9 cellular contexts compared by ENCODE assay signal in the genomic region with DNA sequence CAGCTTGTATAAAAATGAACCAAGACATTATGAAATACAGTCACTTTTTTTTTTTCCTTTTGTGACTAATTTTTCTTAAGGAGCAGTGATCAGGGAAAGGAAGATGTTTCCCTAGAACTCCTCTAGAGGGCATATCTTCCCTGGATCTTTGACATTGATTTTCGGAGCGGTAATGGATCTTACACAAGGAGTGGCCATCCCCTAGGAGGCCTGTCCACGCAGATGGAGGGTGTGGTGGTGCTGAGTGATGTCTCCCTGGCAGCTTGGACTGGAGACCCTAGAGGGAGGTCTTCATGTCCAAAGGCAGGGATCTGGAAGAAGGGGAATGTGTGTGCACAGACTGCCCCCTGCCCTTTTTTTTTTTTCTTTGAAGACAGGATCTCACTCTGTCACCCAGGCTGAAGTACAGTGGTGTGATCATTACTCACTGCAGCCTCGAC. TPM values are rescaled to one million over a fixed set of nuclear protein-coding genes. Genes with fewer than 3 reads are reported as not detected.
DNase-seq lines count a peak whose midpoint lies in the region; ATAC-seq and TF ChIP-seq lines count a peak whose summit lies in the region.
"Had no signal": no experiment of that assay in that cellular context is flagged by ENCODE, and none has a peak within 500 bp of the region (broad histone marks: within the 10 kb centered on the region; RNA-seq: fewer than 3 reads in every experiment).

No MANE protein-coding gene starts in this region.

- no peak overlapping the region for H3K27ac Mint-ChIP-seq in activated CD8-positive, alpha-beta T cell treated with anti-CD3 and anti-CD28 coated beads for 36 hours
- H3K27ac Mint-ChIP-seq in activated T-helper 2 cell treated with anti-CD3 and anti-CD28 coated beads, Interferon-gamma antibody, Interleukin-2, Interleukin-4, amounts not matched to agents 10 μg/mL and 5 μg/mL and 100 μg/mL, durations not matched to agents 14 hours and 24 hours and 36 hours = no peak overlapping the region

- POLR2A ChIA-PET in activated CD8-positive, alpha-beta T cell treated with anti-CD3 and anti-CD28 coated beads for 36 hours (lab: Charles Lee) = interaction anchor here (0.7 kb wide), 1 partner anchor 111 kb away, joined by 3 read pairs; no protein-coding TSS in a partner anchor

- DNase-seq in DND-41 = no peak
- peak; percentile 42 for DNase-seq in NCI-H460 (ENCODE audit: extremely low read depth, low read depth)
- DNase-seq in omental fat pad (ENCODE audit: low spot score) = no peak
- DNase-seq in posterior vena cava (ENCODE audit: low spot score) = no peak
- DNase-seq in activated CD8-positive, alpha-beta T cell treated with anti-CD3 and anti-CD28 coated beads for 36 hours = no peak
- DNase-seq in activated T-helper 2 cell treated with anti-CD3 and anti-CD28 coated beads, Interferon-gamma antibody, Interleukin-2, Interleukin-4, amounts not matched to agents 10 μg/mL and 5 μg/mL and 100 μg/mL, durations not matched to agents 14 hours and 24 hours and 36 hours (ENCODE audit: low spot score) = no peak
- DNase-seq: activated CD4-positive, alpha-beta T cell treated with anti-CD3 and anti-CD28 coated beads for 4 hours had no signal

- no peak overlapping the region for H3K4me3 Mint-ChIP-seq in activated CD8-positive, alpha-beta T cell treated with anti-CD3 and anti-CD28 coated beads for 36 hours
- H3K4me3 Mint-ChIP-seq in activated T-helper 2 cell treated with anti-CD3 and anti-CD28 coated beads, Interferon-gamma antibody, Interleukin-2, Interleukin-4, amounts not matched to agents 10 μg/mL and 5 μg/mL and 100 μg/mL, durations not matched to agents 14 hours and 24 hours and 36 hours (ENCODE audit: low read depth) = no peak overlapping the region

- intact Hi-C loops in posterior vena cava (cut with DNase I) = no loop called here
- intact Hi-C loops in activated CD8-positive, alpha-beta T cell treated with anti-CD3 and anti-CD28 coated beads for 36 hours (cut with micrococcal nuclease) = no loop called here
- intact Hi-C loops in activated T-helper 2 cell treated with anti-CD3 and anti-CD28 coated beads, Interferon-gamma antibody, Interleukin-2, Interleukin-4, amounts not matched to agents 10 μg/mL and 5 μg/mL and 100 μg/mL, durations not matched to agents 14 hours and 24 hours and 36 hours (cut with micrococcal nuclease) = no loop called here

- H3K27ac ChIP-seq in DND-41 (ENCODE audit: low read length) = no peak overlapping the region

- ATAC-seq in DND-41 (ENCODE audit: insufficient read depth, low read depth) (no peak), esophagus mucosa (peak; percentile 50), omental fat pad (ENCODE audit: low FRiP score) (peak; percentile 56), GM19452 (IDR thresholded peaks at IDR 0.05; ENCODE audit: unreplicated experiment) (no peak)
- ATAC-seq in activated CD8-positive, alpha-beta T cell treated with anti-CD3 and anti-CD28 coated beads for 36 hours = no peak

- no peak overlapping the region for H3K9ac ChIP-seq in DND-41 (ENCODE audit: low read depth, low read length)

- H3K4me2 ChIP-seq in DND-41 (ENCODE audit: insufficient read depth, low read length) = no peak overlapping the region

- no peaks in the 10 kb centered on the region for H3K27me3 ChIP-seq in DND-41 (ENCODE audit: insufficient read depth, low read length, poor library complexity)

- no peaks in the 10 kb centered on the region for H3K9me3 Mint-ChIP-seq in activated CD8-positive, alpha-beta T cell treated with anti-CD3 and anti-CD28 coated beads for 36 hours
- H3K9me3 Mint-ChIP-seq in activated T-helper 2 cell treated with anti-CD3 and anti-CD28 coated beads, Interferon-gamma antibody, Interleukin-2, Interleukin-4, amounts not matched to agents 10 μg/mL and 5 μg/mL and 100 μg/mL, durations not matched to agents 14 hours and 24 hours and 36 hours = no peaks in the 10 kb centered on the region

- no peak overlapping the region for H2AFZ ChIP-seq in DND-41 (ENCODE audit: low read depth, low read length)

- no peaks in the 10 kb centered on the region for H3K79me2 ChIP-seq in DND-41 (ENCODE audit: insufficient read depth, low read length)

- no peak overlapping the region for H3K4me3 ChIP-seq in DND-41 (ENCODE audit: low read depth in 1 of 2, low read length in 2 of 2)

- H4K20me1 ChIP-seq in DND-41 (ENCODE audit: insufficient read depth, low read length) = no peaks in the 10 kb centered on the region

- no peaks in the 10 kb centered on the region for H3K4me1 Mint-ChIP-seq in activated CD8-positive, alpha-beta T cell treated with anti-CD3 and anti-CD28 coated beads for 36 hours (ENCODE audit: low read depth)
- H3K4me1 Mint-ChIP-seq in activated T-helper 2 cell treated with anti-CD3 and anti-CD28 coated beads, Interferon-gamma antibody, Interleukin-2, Interleukin-4, amounts not matched to agents 10 μg/mL and 5 μg/mL and 100 μg/mL, durations not matched to agents 14 hours and 24 hours and 36 hours (ENCODE audit: low read depth) = no peaks in the 10 kb centered on the region

- no peaks in the 10 kb centered on the region for H3K36me3 Mint-ChIP-seq in activated CD8-positive, alpha-beta T cell treated with anti-CD3 and anti-CD28 coated beads for 36 hours (ENCODE audit: low read depth)
- no peaks in the 10 kb centered on the region for H3K36me3 Mint-ChIP-seq in activated T-helper 2 cell treated with anti-CD3 and anti-CD28 coated beads, Interferon-gamma antibody, Interleukin-2, Interleukin-4, amounts not matched to agents 10 μg/mL and 5 μg/mL and 100 μg/mL, durations not matched to agents 14 hours and 24 hours and 36 hours (ENCODE audit: low read depth)

- no peaks in the 10 kb centered on the region for H3K27me3 Mint-ChIP-seq in activated CD8-positive, alpha-beta T cell treated with anti-CD3 and anti-CD28 coated beads for 36 hours
- H3K27me3 Mint-ChIP-seq in activated T-helper 2 cell treated with anti-CD3 and anti-CD28 coated beads, Interferon-gamma antibody, Interleukin-2, Interleukin-4, amounts not matched to agents 10 μg/mL and 5 μg/mL and 100 μg/mL, durations not matched to agents 14 hours and 24 hours and 36 hours (ENCODE audit: low read depth) = peaks cover 4% of the 10 kb centered on the region

- CTCF ChIA-PET in activated CD8-positive, alpha-beta T cell treated with anti-CD3 and anti-CD28 coated beads for 36 hours (lab: Charles Lee) = no interaction called here

- no peaks in the 10 kb centered on the region for H3K36me3 ChIP-seq in DND-41 (ENCODE audit: insufficient read depth, low read length)

- TF ChIP-seq CTCF in DND-41 (IDR thresholded peaks at IDR 0.05; ENCODE audit: borderline replicate concordance, extremely low read depth, low read length, poor library complexity, severe bottlenecking) (peak; percentile 15), omental fat pad (IDR thresholded peaks at IDR 0.05) (no peak)
- no peak for TF ChIP-seq CTCF in activated CD8-positive, alpha-beta T cell treated with anti-CD3 and anti-CD28 coated beads for 36 hours (IDR thresholded peaks at IDR 0.05)

- no peaks in the 10 kb centered on the region for H3K4me1 ChIP-seq in DND-41 (ENCODE audit: insufficient read depth, low read length)

- no peaks in the 10 kb centered on the region for H3K9me3 ChIP-seq in DND-41 (ENCODE audit: insufficient read depth, low read length, severe bottlenecking)

RNA-seq across cellular contexts. Expression of gene KIFC1, which starts 7.0 kb away (rescaled TPM):
- 14.7 and 16.9 TPM in 2 replicates for total RNA-seq in NCI-H460 (2014; rRNA removed; shearing (Covaris generic))
- polyA plus RNA-seq in NCI-H460 (2014; cell fraction: nucleus; rRNA removed) = 45.4 and 72.0 TPM in 2 replicates
- total RNA-seq in esophagus mucosa = 19.0 TPM
- total RNA-seq in omental fat pad = 10 to 100 TPM in 1 of 4 donors, 1 to 10 TPM in 1, under 1 TPM in 2; 0.25 to 10.8 (median 3.1) TPM
- 1 to 10 TPM in 1 of 2 donors, under 1 TPM in 1; 0.29 to 1.0 TPM for total RNA-seq in posterior vena cava
- 10 to 100 TPM; 93.4 to 96.0 TPM for total RNA-seq in activated CD8-positive, alpha-beta T cell treated with anti-CD3 and anti-CD28 coated beads for 36 hours
- 78.3 and 80.9 TPM in 2 replicates for total RNA-seq in activated T-helper 2 cell treated with anti-CD3 and anti-CD28 coated beads, Interferon-gamma antibody, Interleukin-2, Interleukin-4, amounts not matched to agents 10 μg/mL and 5 μg/mL and 100 μg/mL, durations not matched to agents 14 hours and 24 hours and 36 hours

RNA-seq across cellular contexts. Expression of gene PHF1, which starts 26.2 kb away (rescaled TPM):
- total RNA-seq in NCI-H460 (2014; rRNA removed; shearing (Covaris generic)) = 15.9 and 18.8 TPM in 2 replicates
- polyA plus RNA-seq in NCI-H460 (2014; cell fraction: nucleus; rRNA removed) = 47.8 and 55.6 TPM in 2 replicates
- total RNA-seq in esophagus mucosa (13.4 TPM), omental fat pad (10 to 100 TPM; 40.8 to 56.5 (median 48.9) TPM), posterior vena cava (10 to 100 TPM; 46.3 to 67.6 TPM)
- 10 to 100 TPM; 31.9 to 32.6 TPM for total RNA-seq in activated CD8-positive, alpha-beta T cell treated with anti-CD3 and anti-CD28 coated beads for 36 hours
- total RNA-seq in activated T-helper 2 cell treated with anti-CD3 and anti-CD28 coated beads, Interferon-gamma antibody, Interleukin-2, Interleukin-4, amounts not matched to agents 10 μg/mL and 5 μg/mL and 100 μg/mL, durations not matched to agents 14 hours and 24 hours and 36 hours = 33.0 and 39.1 TPM in 2 replicates

RNA-seq across cellular contexts. Expression of gene CUTA, which starts 33.3 kb away (rescaled TPM):
- total RNA-seq in NCI-H460 (2014; rRNA removed; shearing (Covaris generic)) = 132 and 160 TPM in 2 replicates
- polyA plus RNA-seq in NCI-H460 (2014; cell fraction: nucleus; rRNA removed) = 68.8 and 91.8 TPM in 2 replicates
- 92.4 TPM for total RNA-seq in esophagus mucosa
- 100 to 1,000 TPM in 2 of 4 donors, 10 to 100 TPM in 2; 57.1 to 107 (median 98.1) TPM for total RNA-seq in omental fat pad
- total RNA-seq in posterior vena cava = 100 to 1,000 TPM; 107 to 110 TPM
- 100 to 1,000 TPM; 155 to 160 TPM for total RNA-seq in activated CD8-positive, alpha-beta T cell treated with anti-CD3 and anti-CD28 coated beads for 36 hours
- total RNA-seq in activated T-helper 2 cell treated with anti-CD3 and anti-CD28 coated beads, Interferon-gamma antibody, Interleukin-2, Interleukin-4, amounts not matched to agents 10 μg/mL and 5 μg/mL and 100 μg/mL, durations not matched to agents 14 hours and 24 hours and 36 hours = 143 and 146 TPM in 2 replicates

RNA-seq across cellular contexts. Expression of gene SYNGAP1, which starts 35.3 kb away (rescaled TPM):
- total RNA-seq in NCI-H460 (2014; rRNA removed; shearing (Covaris generic)) = 1.2 TPM in 2 replicates
- polyA plus RNA-seq in NCI-H460 (2014; cell fraction: nucleus; rRNA removed) = 3.9 and 6.1 TPM in 2 replicates
- total RNA-seq in esophagus mucosa (7.1 TPM), omental fat pad (10 to 100 TPM in 3 of 4 donors, 1 to 10 TPM in 1; 8.8 to 12.3 (median 10.3) TPM), posterior vena cava (10 to 100 TPM; 15.4 to 19.3 TPM)
- 10 to 100 TPM; 57.9 to 67.0 TPM for total RNA-seq in activated CD8-positive, alpha-beta T cell treated with anti-CD3 and anti-CD28 coated beads for 36 hours
- 60.1 and 71.3 TPM in 2 replicates for total RNA-seq in activated T-helper 2 cell treated with anti-CD3 and anti-CD28 coated beads, Interferon-gamma antibody, Interleukin-2, Interleukin-4, amounts not matched to agents 10 μg/mL and 5 μg/mL and 100 μg/mL, durations not matched to agents 14 hours and 24 hours and 36 hours

Comparison
In these comparisons a context has a peak if more than half of its experiments do, and no peak if none do; other contexts are left out.
1. ATAC-seq: peak in esophagus mucosa (single experiment) and omental fat pad (single experiment); none in DND-41 (single experiment), activated CD8-positive, alpha-beta T cell treated with anti-CD3 and anti-CD28 coated beads for 36 hours (single experiment) and GM19452 (single experiment).